ENCODE assay signal across 8 cellular contexts in genomic region chr15:30859091-30859874, GRCh38. TPM values are rescaled to one million over a fixed set of nuclear protein-coding genes. Genes with fewer than 3 reads are reported as not detected.
A peak's percentile ranks its signal among the peaks of the same experiment; 100 is the strongest.
DNase-seq lines count a peak whose midpoint lies in the region; ATAC-seq and TF ChIP-seq lines count a peak whose summit lies in the region.

No MANE protein-coding gene starts in this region.

- H3K27ac ChIP-seq in upper lobe of left lung = no peak overlapping the region

- peaks cover 0 to 2% (median 0%) of the 10 kb centered on the region in 4 donors for H3K9me3 ChIP-seq in upper lobe of left lung

- H3K4me3 ChIP-seq in upper lobe of left lung = no peak overlapping the region

- H3K27me3 ChIP-seq in upper lobe of left lung = no peaks in the 10 kb centered on the region

- TF ChIP-seq POLR2A in upper lobe of left lung (IDR thresholded peaks at IDR 0.05) = no peak

- no peak for TF ChIP-seq EP300 in upper lobe of left lung (IDR thresholded peaks at IDR 0.05)

- 16 to 23% methylated on average over 7 of the region's 7 CpGs for WGBS in upper lobe of left lung, 2 donors

- no peak for ATAC-seq in upper lobe of left lung (ENCODE audit: low FRiP score in 2 of 2)

- DNase-seq in stimulated activated CD4-positive, alpha-beta T cell treated with anti-CD3 and anti-CD28 coated beads, Interleukin-15, amount 100 ng/mL, for 24 hours = peak; percentile 19
- DNase-seq in stimulated activated CD4-positive, alpha-beta T cell treated with anti-CD3 and anti-CD28 coated beads, Interleukin-12 subunit alpha, Interleukin-12 subunit beta, amount 100 ng/mL, for 4 hours = no peak
- DNase-seq in SW480 (ENCODE audit: low spot score) (peak; percentile 23), iPS DF 4.7 (ENCODE audit: extremely low read depth, low spot score) (peak; percentile 2), upper lobe of left lung (no peak), mesenteric fat pad (ENCODE audit: low spot score) (no peak), NCI-H345 (lab: John Stamatoyannopoulos, UW) (no peak), NCI-H2029 (lab: John Stamatoyannopoulos, UW) (no peak)

- H3K4me1 ChIP-seq in upper lobe of left lung = no peaks in the 10 kb centered on the region

- TF ChIP-seq CTCF in upper lobe of left lung (IDR thresholded peaks at IDR 0.05) = peak in 5 of 6 experiments; percentile 28 to 50 (median 41)

- H3K36me3 ChIP-seq in upper lobe of left lung = no peaks in the 10 kb centered on the region

RNA-seq across cellular contexts. Expression of gene FAN1, which starts 44.4 kb away (rescaled TPM):
- total RNA-seq in upper lobe of left lung (10 to 100 TPM; 10.2 to 22.0 (median 14.8) TPM), mesenteric fat pad (6.3 TPM)

Comparison
In these comparisons a context has a peak if more than half of its experiments do, and no peak if none do; other contexts are left out.
1. DNase-seq: peak in stimulated activated CD4-positive, alpha-beta T cell treated with anti-CD3 and anti-CD28 coated beads, Interleukin-15, amount 100 ng/mL, for 24 hours (single experiment), SW480 (single experiment) and iPS DF 4.7 (single experiment); none in stimulated activated CD4-positive, alpha-beta T cell treated with anti-CD3 and anti-CD28 coated beads, Interleukin-12 subunit alpha, Interleukin-12 subunit beta, amount 100 ng/mL, for 4 hours (single experiment), upper lobe of left lung (0 of 2), mesenteric fat pad (single experiment), NCI-H345 (single experiment) and NCI-H2029 (single experiment).